ENCODE assay signal across 4 cellular contexts in genomic region chr1:205432692-205433091, GRCh38. TPM values are rescaled to one million over a fixed set of nuclear protein-coding genes. Genes with fewer than 3 reads are reported as not detected.
"Had no signal": no experiment of that assay in that cellular context is flagged by ENCODE, and none has a peak within 500 bp of the region (broad histone marks: within the 10 kb centered on the region; RNA-seq: fewer than 3 reads in every experiment).

No MANE protein-coding gene starts in this region.

RNA-seq across cellular contexts. Expression of gene LEMD1, which starts 10.8 kb away (rescaled TPM):
- total RNA-seq: activated T-helper 2 cell treated with anti-CD3 and anti-CD28 coated beads, Interferon-gamma antibody, Interleukin-2, Interleukin-4, amounts not matched to agents 10 μg/mL and 5 μg/mL and 100 μg/mL, durations not matched to agents 14 hours and 24 hours and 36 hours; ascending aorta; cardiac muscle cell; chondrocyte had no signal
- polyA plus RNA-seq: cardiac muscle cell had no signal

RNA-seq across cellular contexts. Expression of gene BLACAT1, which starts 23.2 kb away (rescaled TPM):
- total RNA-seq: activated T-helper 2 cell treated with anti-CD3 and anti-CD28 coated beads, Interferon-gamma antibody, Interleukin-2, Interleukin-4, amounts not matched to agents 10 μg/mL and 5 μg/mL and 100 μg/mL, durations not matched to agents 14 hours and 24 hours and 36 hours; ascending aorta; chondrocyte had no signal
- polyA plus RNA-seq: cardiac muscle cell had no signal
